Comparison of ENCODE assay signal across 1 cellular context in genomic region chr12:14774074-14774943, GRCh38.
TF ChIP-seq lines count a peak whose summit lies in the region.

No MANE protein-coding gene starts in this region.

TF ChIP-seq in HepG2, 621 proteins besides CTCF, POLR2A, EP300 and RAD21 (continued from another document and continues in another):
- TF ChIP-seq, protein P1, sequence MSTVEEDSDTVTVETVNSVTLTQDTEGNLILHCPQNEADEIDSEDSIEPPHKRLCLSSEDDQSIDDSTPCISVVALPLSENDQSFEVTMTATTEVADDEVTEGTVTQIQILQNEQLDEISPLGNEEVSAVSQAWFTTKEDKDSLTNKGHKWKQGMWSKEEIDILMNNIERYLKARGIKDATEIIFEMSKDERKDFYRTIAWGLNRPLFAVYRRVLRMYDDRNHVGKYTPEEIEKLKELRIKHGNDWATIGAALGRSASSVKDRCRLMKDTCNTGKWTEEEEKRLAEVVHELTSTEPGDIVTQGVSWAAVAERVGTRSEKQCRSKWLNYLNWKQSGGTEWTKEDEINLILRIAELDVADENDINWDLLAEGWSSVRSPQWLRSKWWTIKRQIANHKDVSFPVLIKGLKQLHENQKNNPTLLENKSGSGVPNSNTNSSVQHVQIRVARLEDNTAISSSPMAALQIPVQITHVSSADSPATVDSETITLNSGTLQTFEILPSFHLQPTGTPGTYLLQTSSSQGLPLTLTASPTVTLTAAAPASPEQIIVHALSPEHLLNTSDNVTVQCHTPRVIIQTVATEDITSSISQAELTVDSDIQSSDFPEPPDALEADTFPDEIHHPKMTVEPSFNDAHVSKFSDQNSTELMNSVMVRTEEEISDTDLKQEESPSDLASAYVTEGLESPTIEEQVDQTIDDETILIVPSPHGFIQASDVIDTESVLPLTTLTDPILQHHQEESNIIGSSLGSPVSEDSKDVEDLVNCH (CRISPR knock-in tag; IDR thresholded peaks at IDR 0.05): no peak
- TF ChIP-seq, protein P2, sequence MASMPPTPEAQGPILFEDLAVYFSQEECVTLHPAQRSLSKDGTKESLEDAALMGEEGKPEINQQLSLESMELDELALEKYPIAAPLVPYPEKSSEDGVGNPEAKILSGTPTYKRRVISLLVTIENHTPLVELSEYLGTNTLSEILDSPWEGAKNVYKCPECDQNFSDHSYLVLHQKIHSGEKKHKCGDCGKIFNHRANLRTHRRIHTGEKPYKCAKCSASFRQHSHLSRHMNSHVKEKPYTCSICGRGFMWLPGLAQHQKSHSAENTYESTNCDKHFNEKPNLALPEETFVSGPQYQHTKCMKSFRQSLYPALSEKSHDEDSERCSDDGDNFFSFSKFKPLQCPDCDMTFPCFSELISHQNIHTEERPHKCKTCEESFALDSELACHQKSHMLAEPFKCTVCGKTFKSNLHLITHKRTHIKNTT (CRISPR knock-in tag; IDR thresholded peaks at IDR 0.05): no peak
- TF ChIP-seq YY1 (IDR thresholded peaks at IDR 0.05; ENCODE audit: insufficient read depth, insufficient replicate concordance, low read depth, low read length): no peak
- no peak for TF ChIP-seq ZNF556 (CRISPR knock-in tag; IDR thresholded peaks at IDR 0.05; ENCODE audit: borderline replicate concordance)
- TF ChIP-seq ARID4A (CRISPR knock-in tag; IDR thresholded peaks at IDR 0.05; ENCODE audit: borderline replicate concordance): peak; percentile 72; the same call in 1 of the 2 replicates
- TF ChIP-seq, protein P3, sequence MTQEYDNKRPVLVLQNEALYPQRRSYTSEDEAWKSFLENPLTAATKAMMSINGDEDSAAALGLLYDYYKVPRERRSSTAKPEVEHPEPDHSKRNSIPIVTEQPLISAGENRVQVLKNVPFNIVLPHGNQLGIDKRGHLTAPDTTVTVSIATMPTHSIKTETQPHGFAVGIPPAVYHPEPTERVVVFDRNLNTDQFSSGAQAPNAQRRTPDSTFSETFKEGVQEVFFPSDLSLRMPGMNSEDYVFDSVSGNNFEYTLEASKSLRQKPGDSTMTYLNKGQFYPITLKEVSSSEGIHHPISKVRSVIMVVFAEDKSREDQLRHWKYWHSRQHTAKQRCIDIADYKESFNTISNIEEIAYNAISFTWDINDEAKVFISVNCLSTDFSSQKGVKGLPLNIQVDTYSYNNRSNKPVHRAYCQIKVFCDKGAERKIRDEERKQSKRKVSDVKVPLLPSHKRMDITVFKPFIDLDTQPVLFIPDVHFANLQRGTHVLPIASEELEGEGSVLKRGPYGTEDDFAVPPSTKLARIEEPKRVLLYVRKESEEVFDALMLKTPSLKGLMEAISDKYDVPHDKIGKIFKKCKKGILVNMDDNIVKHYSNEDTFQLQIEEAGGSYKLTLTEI (CRISPR knock-in tag; conservative IDR thresholded peaks at IDR 0.05): no peak
- no peak for TF ChIP-seq CC2D1A (CRISPR knock-in tag; IDR thresholded peaks at IDR 0.05)
- TF ChIP-seq ESRRA (CRISPR knock-in tag; IDR thresholded peaks at IDR 0.05; ENCODE audit: low read depth): no peak
- TF ChIP-seq GMEB2 (CRISPR knock-in tag; IDR thresholded peaks at IDR 0.05; ENCODE audit: low read depth): no peak
- peak; percentile 50; the same call in 1 of the 2 replicates for TF ChIP-seq ZNF253 (CRISPR knock-in tag; IDR thresholded peaks at IDR 0.05; ENCODE audit: borderline replicate concordance)
- TF ChIP-seq SP2 (CRISPR knock-in tag; IDR thresholded peaks at IDR 0.05): peak; percentile 92
- TF ChIP-seq TOE1 (CRISPR knock-in tag; IDR thresholded peaks at IDR 0.05): no peak
- no peak for TF ChIP-seq ZC3H4 (CRISPR knock-in tag; IDR thresholded peaks at IDR 0.05; ENCODE audit: borderline replicate concordance)
- no peak for TF ChIP-seq SPEN (CRISPR knock-in tag; IDR thresholded peaks at IDR 0.05; ENCODE audit: low read depth)
- no peak for TF ChIP-seq STAG1 (CRISPR knock-in tag; IDR thresholded peaks at IDR 0.05)
- no peak for TF ChIP-seq ZNF468 (CRISPR knock-in tag; IDR thresholded peaks at IDR 0.05)
- no peak for TF ChIP-seq TERF1 (CRISPR knock-in tag; IDR thresholded peaks at IDR 0.05)
- TF ChIP-seq, protein P4, sequence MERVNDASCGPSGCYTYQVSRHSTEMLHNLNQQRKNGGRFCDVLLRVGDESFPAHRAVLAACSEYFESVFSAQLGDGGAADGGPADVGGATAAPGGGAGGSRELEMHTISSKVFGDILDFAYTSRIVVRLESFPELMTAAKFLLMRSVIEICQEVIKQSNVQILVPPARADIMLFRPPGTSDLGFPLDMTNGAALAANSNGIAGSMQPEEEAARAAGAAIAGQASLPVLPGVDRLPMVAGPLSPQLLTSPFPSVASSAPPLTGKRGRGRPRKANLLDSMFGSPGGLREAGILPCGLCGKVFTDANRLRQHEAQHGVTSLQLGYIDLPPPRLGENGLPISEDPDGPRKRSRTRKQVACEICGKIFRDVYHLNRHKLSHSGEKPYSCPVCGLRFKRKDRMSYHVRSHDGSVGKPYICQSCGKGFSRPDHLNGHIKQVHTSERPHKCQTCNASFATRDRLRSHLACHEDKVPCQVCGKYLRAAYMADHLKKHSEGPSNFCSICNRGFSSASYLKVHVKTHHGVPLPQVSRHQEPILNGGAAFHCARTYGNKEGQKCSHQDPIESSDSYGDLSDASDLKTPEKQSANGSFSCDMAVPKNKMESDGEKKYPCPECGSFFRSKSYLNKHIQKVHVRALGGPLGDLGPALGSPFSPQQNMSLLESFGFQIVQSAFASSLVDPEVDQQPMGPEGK (CRISPR knock-in tag; IDR thresholded peaks at IDR 0.05): no peak
- TF ChIP-seq GATAD2A (CRISPR knock-in tag; IDR thresholded peaks at IDR 0.05): no peak
- TF ChIP-seq ZNF460 (CRISPR knock-in tag; IDR thresholded peaks at IDR 0.05; ENCODE audit: borderline replicate concordance): no peak
- TF ChIP-seq HINFP (CRISPR knock-in tag; IDR thresholded peaks at IDR 0.05; ENCODE audit: low read depth): peak; percentile 93
- TF ChIP-seq, protein P5, sequence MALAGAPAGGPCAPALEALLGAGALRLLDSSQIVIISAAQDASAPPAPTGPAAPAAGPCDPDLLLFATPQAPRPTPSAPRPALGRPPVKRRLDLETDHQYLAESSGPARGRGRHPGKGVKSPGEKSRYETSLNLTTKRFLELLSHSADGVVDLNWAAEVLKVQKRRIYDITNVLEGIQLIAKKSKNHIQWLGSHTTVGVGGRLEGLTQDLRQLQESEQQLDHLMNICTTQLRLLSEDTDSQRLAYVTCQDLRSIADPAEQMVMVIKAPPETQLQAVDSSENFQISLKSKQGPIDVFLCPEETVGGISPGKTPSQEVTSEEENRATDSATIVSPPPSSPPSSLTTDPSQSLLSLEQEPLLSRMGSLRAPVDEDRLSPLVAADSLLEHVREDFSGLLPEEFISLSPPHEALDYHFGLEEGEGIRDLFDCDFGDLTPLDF (CRISPR knock-in tag; IDR thresholded peaks at IDR 0.05): no peak
- no peak for TF ChIP-seq TOPORS (CRISPR knock-in tag; IDR thresholded peaks at IDR 0.05)
- TF ChIP-seq ZNF883 (CRISPR knock-in tag; IDR thresholded peaks at IDR 0.05; ENCODE audit: not compliant biosample characterization): no peak
- no peak for TF ChIP-seq FOXK1 (CRISPR knock-in tag; IDR thresholded peaks at IDR 0.05; ENCODE audit: borderline replicate concordance, low read depth)
- TF ChIP-seq KDM5B (CRISPR knock-in tag; IDR thresholded peaks at IDR 0.05; ENCODE audit: borderline replicate concordance): no peak
- no peak for TF ChIP-seq ARNT2 (CRISPR knock-in tag; IDR thresholded peaks at IDR 0.05; ENCODE audit: low read depth)
- TF ChIP-seq SOX5 (CRISPR knock-in tag; IDR thresholded peaks at IDR 0.05; ENCODE audit: borderline replicate concordance): no peak
- no peak for TF ChIP-seq RFX1 (IDR thresholded peaks at IDR 0.05)
- TF ChIP-seq ZBTB34 (CRISPR knock-in tag; IDR thresholded peaks at IDR 0.05): no peak
- no peak for TF ChIP-seq ZNF570 (CRISPR knock-in tag; IDR thresholded peaks at IDR 0.05; ENCODE audit: borderline replicate concordance)
- TF ChIP-seq, protein P6, sequence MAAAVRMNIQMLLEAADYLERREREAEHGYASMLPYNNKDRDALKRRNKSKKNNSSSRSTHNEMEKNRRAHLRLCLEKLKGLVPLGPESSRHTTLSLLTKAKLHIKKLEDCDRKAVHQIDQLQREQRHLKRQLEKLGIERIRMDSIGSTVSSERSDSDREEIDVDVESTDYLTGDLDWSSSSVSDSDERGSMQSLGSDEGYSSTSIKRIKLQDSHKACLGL (CRISPR knock-in tag; IDR thresholded peaks at IDR 0.05): no peak
- no peak; a peak in 1 of 4 replicates for TF ChIP-seq KLF16 (CRISPR knock-in tag; IDR thresholded peaks at IDR 0.05)
- TF ChIP-seq ZBTB38 (CRISPR knock-in tag; IDR thresholded peaks at IDR 0.05): no peak
- TF ChIP-seq GPN1 (CRISPR knock-in tag; IDR thresholded peaks at IDR 0.05; ENCODE audit: borderline replicate concordance): no peak
- no peak for TF ChIP-seq ZNF547 (CRISPR knock-in tag; IDR thresholded peaks at IDR 0.05)
- TF ChIP-seq ZBTB42 (CRISPR knock-in tag; IDR thresholded peaks at IDR 0.05): no peak
- TF ChIP-seq, protein P7, sequence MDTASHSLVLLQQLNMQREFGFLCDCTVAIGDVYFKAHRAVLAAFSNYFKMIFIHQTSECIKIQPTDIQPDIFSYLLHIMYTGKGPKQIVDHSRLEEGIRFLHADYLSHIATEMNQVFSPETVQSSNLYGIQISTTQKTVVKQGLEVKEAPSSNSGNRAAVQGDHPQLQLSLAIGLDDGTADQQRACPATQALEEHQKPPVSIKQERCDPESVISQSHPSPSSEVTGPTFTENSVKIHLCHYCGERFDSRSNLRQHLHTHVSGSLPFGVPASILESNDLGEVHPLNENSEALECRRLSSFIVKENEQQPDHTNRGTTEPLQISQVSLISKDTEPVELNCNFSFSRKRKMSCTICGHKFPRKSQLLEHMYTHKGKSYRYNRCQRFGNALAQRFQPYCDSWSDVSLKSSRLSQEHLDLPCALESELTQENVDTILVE (CRISPR knock-in tag; IDR thresholded peaks at IDR 0.05): 0 out of 2 replicates have a peak, but pooled peaks have one; percentile 25
- peak; percentile 21; the same call in 1 of the 3 replicates for TF ChIP-seq MXI1 (IDR thresholded peaks at IDR 0.05; ENCODE audit: borderline replicate concordance, low read depth, low read length)
- peak; percentile 70 for TF ChIP-seq SRSF1 (optimal IDR thresholded peaks at IDR 0.05; ENCODE audit: low read depth, low read length)
- no peak for TF ChIP-seq ZNF446 (CRISPR knock-in tag; IDR thresholded peaks at IDR 0.05)
